ENCODE assay signal across 9 cellular contexts in the genomic region with DNA sequence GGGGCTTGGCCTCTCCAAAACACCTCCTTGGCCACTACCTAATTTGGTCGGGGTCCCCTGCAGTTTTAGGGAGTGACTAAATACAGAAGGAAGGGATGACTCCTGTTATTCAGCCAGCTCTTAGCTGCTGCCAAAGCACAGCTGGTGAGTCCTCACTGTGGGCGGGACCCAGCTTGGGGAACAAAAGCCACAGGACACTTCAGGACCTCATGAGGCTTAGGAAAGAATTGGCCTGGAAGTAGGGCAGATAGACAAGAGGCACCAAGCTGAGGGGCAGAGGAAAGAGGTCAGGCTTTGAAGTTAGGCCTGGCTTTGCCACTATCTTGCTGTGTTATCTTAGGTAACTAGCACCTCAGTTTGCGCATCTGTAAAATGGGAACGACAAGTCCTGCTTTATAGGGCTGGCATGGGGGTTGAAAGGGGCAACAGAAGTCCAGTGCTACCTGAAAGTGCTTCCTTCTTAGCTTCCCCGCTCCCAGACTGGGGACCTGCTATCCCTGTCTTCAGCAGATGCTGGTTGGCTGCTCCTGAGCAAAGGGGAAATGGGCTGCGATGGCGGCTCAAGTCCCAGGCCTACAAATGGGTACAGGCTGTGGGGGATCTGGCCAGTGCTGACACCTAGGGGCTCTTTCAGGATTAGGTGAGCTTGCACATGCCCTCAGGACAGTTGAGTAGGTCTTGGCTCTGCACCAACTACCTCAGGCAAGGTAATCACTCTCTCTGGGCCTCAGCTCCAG. TPM values are rescaled to one million over a fixed set of nuclear protein-coding genes. Genes with fewer than 3 reads are reported as not detected.
A peak's percentile ranks its signal among the peaks of the same experiment; 100 is the strongest.
DNase-seq lines count a peak whose midpoint lies in the region; ATAC-seq and TF ChIP-seq lines count a peak whose summit lies in the region.
"Had no signal": no experiment of that assay in that cellular context is flagged by ENCODE, and none has a peak within 500 bp of the region (broad histone marks: within the 10 kb centered on the region; RNA-seq: fewer than 3 reads in every experiment).

No MANE protein-coding gene starts in this region.

- peak overlapping the region; percentile 8 for H3K4me2 ChIP-seq in H9 (ENCODE audit: insufficient read depth, insufficient read length, low read length)

- H2BK15ac ChIP-seq in H9 (ENCODE audit: low read depth, low read length) = no peak overlapping the region

- no peak overlapping the region for H2AFZ ChIP-seq in H9 (ENCODE audit: low read length)

- H3K4ac ChIP-seq in H9 (ENCODE audit: low read depth, low read length) = no peak overlapping the region

- H3K27ac ChIP-seq in H9 (ENCODE audit: insufficient read length, low read depth, low read length) (peak overlapping the region; percentile 47), left lung (peak overlapping the region in 1 of 2 donors; percentile 74)

- ATAC-seq in left lung (peak; percentile 56), HG03520 (IDR thresholded peaks at IDR 0.05; ENCODE audit: unreplicated experiment) (no peak), left colon (no peak)

- no peak overlapping the region for H4K8ac ChIP-seq in H9 (replicated peaks; ENCODE audit: insufficient read length, low read depth, low read length)

- H4K5ac ChIP-seq in H9 (ENCODE audit: insufficient read length, low read depth, low read length) = no peak overlapping the region

- H3K9me3 Mint-ChIP-seq in H9 = no peaks in the 10 kb centered on the region; a peak in 1 of 5 replicates
- H3K9me3 Mint-ChIP-seq in mesothelial cell of epicardium = no peaks in the 10 kb centered on the region

- peak overlapping the region; percentile 50; the same call in 1 of the 2 replicates for H3K14ac ChIP-seq in H9 (ENCODE audit: insufficient read depth, low read length)

- TF ChIP-seq CTCF in H9 (conservative IDR thresholded peaks at IDR 0.05) = peak; percentile 38; the same call in 2 of the 3 replicates
- no peak for TF ChIP-seq CTCF in astrocyte of the spinal cord (IDR thresholded peaks at IDR 0.05; ENCODE audit: low read depth, low read length)
- no peak for TF ChIP-seq CTCF in left lung (IDR thresholded peaks at IDR 0.05)
- no peak for TF ChIP-seq CTCF in mesothelial cell of epicardium (IDR thresholded peaks at IDR 0.05; ENCODE audit: unreplicated experiment)

- H3K4me3 Mint-ChIP-seq in H9 (no peak overlapping the region), mesothelial cell of epicardium (no peak overlapping the region)

- peak overlapping the region; percentile 73 for H3K18ac ChIP-seq in H9 (ENCODE audit: insufficient read length, low read depth, low read length)

- no peak overlapping the region for H3T11ph ChIP-seq in H9 (ENCODE audit: low read length)

- no peaks in the 10 kb centered on the region for H3K36me3 ChIP-seq in left lung

- H3K79me1 ChIP-seq in H9 (ENCODE audit: insufficient read depth, low read depth, low read length, poor library complexity, severe bottlenecking) = no peaks in the 10 kb centered on the region

- no peak overlapping the region for H4K91ac ChIP-seq in H9 (ENCODE audit: insufficient read length, low read depth, low read length)

- peak overlapping the region in 1 of 3 experiments; percentile 61; a peak in 3 of 7 replicates for H3K27ac Mint-ChIP-seq in H9
- no peak overlapping the region for H3K27ac Mint-ChIP-seq in mesothelial cell of epicardium

- peak; percentile 91 for DNase-seq in CD1c-positive myeloid dendritic cell (ENCODE audit: extremely low spot score)
- peak; percentile 89 for DNase-seq in H9
- peak; percentile 83 for DNase-seq in astrocyte of the spinal cord (ENCODE audit: low read depth, low spot score)
- peak; percentile 78 to 82 for DNase-seq in left lung
- no peak for DNase-seq in NCI-H1930 (lab: John Stamatoyannopoulos, UW)
- DNase-seq in mesothelial cell of epicardium (ENCODE audit: low spot score in 2 of 2, unreplicated experiment in 2 of 2) = no peak
- no peak for DNase-seq in left colon
- DNase-seq: NCI-H1436 had no signal

- H2BK5ac ChIP-seq in H9 (ENCODE audit: insufficient read length, low read length) = peak overlapping the region; percentile 16

- intact Hi-C loops in left lung (cut with DNase I) (no loop called here), left colon (cut with DNase I, micrococcal nuclease) (no loop called here)

- no peak overlapping the region for H2AK5ac ChIP-seq in H9 (ENCODE audit: insufficient read length, low read length)

- H3K9me3 ChIP-seq in H9 (ENCODE audit: control insufficient read depth, low read depth, low read length) (no peaks in the 10 kb centered on the region), left lung (no peaks in the 10 kb centered on the region)

- H3K4me1 ChIP-seq in H9 (ENCODE audit: insufficient read depth, low read length) (peaks cover 5% of the 10 kb centered on the region; the same call in 1 of the 2 replicates), left lung (peaks cover 4 to 60% of the 10 kb centered on the region in 2 donors)

- H3K23ac ChIP-seq in H9 (ENCODE audit: insufficient read length, low read depth, low read length) = no peak overlapping the region

- no peaks in the 10 kb centered on the region for H3K36me3 Mint-ChIP-seq in H9 (ENCODE audit: insufficient read depth in 1 of 3, low read depth in 3 of 3)
- H3K36me3 Mint-ChIP-seq in mesothelial cell of epicardium = no peaks in the 10 kb centered on the region

- no peak overlapping the region for H2BK20ac ChIP-seq in H9 (ENCODE audit: low read depth, low read length, poor library complexity, severe bottlenecking)

- no peak overlapping the region for H2BK12ac ChIP-seq in H9 (ENCODE audit: insufficient read length, low read depth, low read length)

- no peak overlapping the region for H3K56ac ChIP-seq in H9 (ENCODE audit: insufficient read length, low read depth, low read length)

- H3K4me3 ChIP-seq in astrocyte of the spinal cord (ENCODE audit: low read depth, low read length) (no peak overlapping the region), left lung (no peak overlapping the region)

- no peaks in the 10 kb centered on the region for H4K20me1 ChIP-seq in H9 (ENCODE audit: control insufficient read depth, insufficient read depth, insufficient read length)

- H3K79me2 ChIP-seq in H9 (ENCODE audit: insufficient read depth, low read length) = no peaks in the 10 kb centered on the region

- H3K27me3 ChIP-seq in H9 (ENCODE audit: insufficient read depth, low read length) (no peaks in the 10 kb centered on the region), left lung (no peaks in the 10 kb centered on the region)

- H2BK120ac ChIP-seq in H9 (ENCODE audit: low read depth, low read length, poor library complexity, severe bottlenecking) = no peak overlapping the region

- H3K23me2 ChIP-seq in H9 (ENCODE audit: insufficient read length, low read depth, low read length, poor library complexity, severe bottlenecking) = peaks cover 7% of the 10 kb centered on the region

- H3K4me1 Mint-ChIP-seq in H9 (peaks cover 31 to 38% of the 10 kb centered on the region in 2 experiments), mesothelial cell of epicardium (peaks cover 28% of the 10 kb centered on the region)

- no CpG with 5 or more reads among the region's 7 CpGs for WGBS in H9 (ENCODE audit: extremely low coverage, insufficient read length, low lambda C conversion rate)

- H3K27me3 Mint-ChIP-seq in H9 (ENCODE audit: low read depth) = peaks cover 6% of the 10 kb centered on the region; the same call in 1 of the 2 replicates
- H3K27me3 Mint-ChIP-seq in mesothelial cell of epicardium (ENCODE audit: low read depth) = no peaks in the 10 kb centered on the region

- in situ Hi-C loops in astrocyte of the spinal cord (cut with HindIII; ENCODE audit: low sequenced_read_pairs) = no loop called here

- no peak overlapping the region for H3K9ac ChIP-seq in H9 (ENCODE audit: extremely low read depth, insufficient read length, low read length)

RNA-seq across cellular contexts. Expression of a gene that starts 15.7 kb away (rescaled TPM):
- 4.3 and 6.4 TPM in 2 replicates for total RNA-seq in H9 (2021)
- 100 to 1,000 TPM; 170 to 341 TPM for total RNA-seq in left lung
- 419 to 500 TPM (median 425 TPM) in 3 replicates for total RNA-seq in mesothelial cell of epicardium
- total RNA-seq in left colon = 10 to 100 TPM; 15.7 to 19.6 TPM

RNA-seq across cellular contexts. Expression of a gene that starts 21.3 kb away (rescaled TPM):
- total RNA-seq in H9 (2021) = 0.15 TPM in 1 of 2 replicates, not detected in the other
- 100 to 1,000 TPM in 1 of 2 donors, 10 to 100 TPM in 1; 44.6 to 126 TPM for total RNA-seq in left lung
- total RNA-seq in mesothelial cell of epicardium = 0.11 to 0.53 TPM (median 0.20 TPM) in 3 replicates
- 1 to 10 TPM; 1.6 to 2.2 TPM for total RNA-seq in left colon

RNA-seq across cellular contexts. Expression of a gene that starts 52.4 kb away (rescaled TPM):
- total RNA-seq in H9 (2021) = 23.7 and 29.4 TPM in 2 replicates
- total RNA-seq in left lung = 10 to 100 TPM; 35.5 to 38.0 TPM
- total RNA-seq in mesothelial cell of epicardium = 71.4 to 73.5 TPM (median 72.1 TPM) in 3 replicates
- 10 to 100 TPM; 21.5 to 25.2 TPM for total RNA-seq in left colon

Comparison
In these comparisons a context has a peak if more than half of its experiments do, and no peak if none do; other contexts are left out.
1. DNase-seq: peak in CD1c-positive myeloid dendritic cell (single experiment), H9 (single experiment), astrocyte of the spinal cord (single experiment) and left lung (2 of 2); none in NCI-H1930 (0 of 2), mesothelial cell of epicardium (0 of 2) and left colon (0 of 2).
2. RNA of a gene that starts 15.7 kb away (total RNA-seq): 419 to 500 TPM in mesothelial cell of epicardium and 170 to 341 TPM in left lung; 15.7 to 19.6 TPM in left colon and 4.3 to 6.4 TPM in H9; every median in the first group is over 4 times any median in the second.
3. RNA of a gene that starts 21.3 kb away (total RNA-seq): 44.6 to 126 TPM in left lung; 1.6 to 2.2 TPM in left colon, 0.11 to 0.53 TPM in mesothelial cell of epicardium and 0.15 TPM in H9; every median in the first group is over 10 times any median in the second.